8 cellular contexts compared by ENCODE assay signal in genomic region chr5:142024771-142025304, GRCh38. TPM values are rescaled to one million over a fixed set of nuclear protein-coding genes. Genes with fewer than 3 reads are reported as not detected.
DNase-seq lines count a peak whose midpoint lies in the region; ATAC-seq lines count a peak whose summit lies in the region.

No MANE protein-coding gene starts in this region.

- peak overlapping the region; percentile 34 to 66 for H3K4me3 ChIP-seq in aorta (ENCODE audit: low read length in 2 of 2)

- no peaks in the 10 kb centered on the region for H3K27me3 ChIP-seq in aorta (ENCODE audit: control insufficient read depth in 1 of 2, insufficient read depth in 2 of 2, low read length in 1 of 2)

- ATAC-seq in GM18511 (IDR thresholded peaks at IDR 0.05; ENCODE audit: unreplicated experiment) (peak; percentile 100), HG02973 (IDR thresholded peaks at IDR 0.05; ENCODE audit: unreplicated experiment) (peak; percentile 100), aorta (ENCODE audit: low FRiP score) (peak; percentile 97)

- no peaks in the 10 kb centered on the region for H3K4me1 ChIP-seq in aorta (ENCODE audit: control insufficient read depth in 1 of 2, insufficient read depth in 2 of 2, low read length in 2 of 2)

- WGBS in aorta, 2 donors: 0% methylated on average over 26 of the region's 26 CpGs

- intact Hi-C loops in aorta (cut with DNase I): no loop called here

- peak; percentile 85 for DNase-seq in NCI-H2029 treated with DMSO at 0.1 percent for 48 hours (lab: John Stamatoyannopoulos, UW)
- peak; percentile 59 for DNase-seq in T1000 (lab: John Stamatoyannopoulos, UW)
- DNase-seq in astrocyte of the hippocampus (ENCODE audit: low read depth, low spot score): peak; percentile 92
- DNase-seq in hippocampal formation (lab: John Stamatoyannopoulos, UW): peak; percentile 87 to 88
- DNase-seq in renal cortical epithelial cell (ENCODE audit: low read depth): peak; percentile 82
- peak; percentile 95 for DNase-seq in aorta

- no peaks in the 10 kb centered on the region for H3K9me3 ChIP-seq in aorta (ENCODE audit: control insufficient read depth, low read length)

- peak overlapping the region; percentile 73 to 95 for H3K27ac ChIP-seq in aorta (ENCODE audit: low read depth in 1 of 2, low read length in 2 of 2)

- no peaks in the 10 kb centered on the region for H3K36me3 ChIP-seq in aorta (ENCODE audit: control insufficient read depth in 1 of 2, insufficient read depth in 2 of 2, low read length in 1 of 2)

RNA-seq across cellular contexts. Expression of gene GNPDA1, which starts 12.0 kb away (rescaled TPM):
- total RNA-seq in renal cortical epithelial cell (58.4 and 82.3 TPM in 2 replicates), aorta (10 to 100 TPM; 18.7 to 21.5 TPM)
- 10 to 100 TPM; 13.0 to 24.0 TPM for polyA plus RNA-seq in aorta

RNA-seq across cellular contexts. Expression of gene RNF14, which starts 55.9 kb away (rescaled TPM):
- total RNA-seq in renal cortical epithelial cell (86.3 and 113 TPM in 2 replicates), aorta (10 to 100 TPM; 53.0 to 54.6 TPM)
- 10 to 100 TPM; 44.3 to 55.0 TPM for polyA plus RNA-seq in aorta

Comparison
In these comparisons a context has a peak if more than half of its experiments do, and no peak if none do; other contexts are left out.
1. Peak in every context shown above with its lines: DNase-seq, ATAC-seq, H3K4me3 ChIP-seq and H3K27ac ChIP-seq.